19 cellular contexts compared by ENCODE assay signal in genomic region chr2:27710640-27711430, GRCh38. TPM values are rescaled to one million over a fixed set of nuclear protein-coding genes. Genes with fewer than 3 reads are reported as not detected.
DNase-seq lines count a peak whose midpoint lies in the region; ATAC-seq, FAIRE-seq and TF ChIP-seq lines count a peak whose summit lies in the region.
"Had no signal": no experiment of that assay in that cellular context is flagged by ENCODE, and none has a peak within 500 bp of the region (broad histone marks: within the 10 kb centered on the region; RNA-seq: fewer than 3 reads in every experiment).

No MANE protein-coding gene starts in this region.

- H3K27ac Mint-ChIP-seq in activated naive CD4-positive, alpha-beta T cell treated with anti-CD3 and anti-CD28 coated beads, Interleukin-2, amount 50 U/mL, for 72 hours: no peak overlapping the region

- no peak overlapping the region for H3K4me3 ChIP-seq in fibroblast of pulmonary artery (replicated peaks; ENCODE audit: low read depth, low read length)
- H3K4me3 ChIP-seq: upper lobe of left lung had no signal

- H3K36me3 Mint-ChIP-seq in activated naive CD4-positive, alpha-beta T cell treated with anti-CD3 and anti-CD28 coated beads, Interleukin-2, amount 50 U/mL, for 72 hours: no peaks in the 10 kb centered on the region

- no peak for TF ChIP-seq CTCF in fibroblast of pulmonary artery (IDR thresholded peaks at IDR 0.05; ENCODE audit: low read length, missing control alignments)

- FAIRE-seq in urothelium cell line (lab: Jason Lieb, UNC): no peak
- FAIRE-seq: GM19239, kidney had no signal

- DNase-seq in activated naive CD4-positive, alpha-beta T cell treated with anti-CD3 and anti-CD28 coated beads, Interleukin-2, amount 50 U/mL, for 72 hours (ENCODE audit: low spot score in 2 of 2): no peak
- DNase-seq in activated naive CD4-positive, alpha-beta T cell treated with anti-CD3 and anti-CD28 coated beads, Interleukin-2, amount 50 U/mL, for 16 hours: no peak
- DNase-seq in amniotic epithelial cell (ENCODE audit: low read depth) (peak; percentile 55), fibroblast of pulmonary artery (ENCODE audit: low read depth) (peak; percentile 82), urothelium cell line (ENCODE audit: low spot score) (peak; percentile 47), NCI-H187 (lab: John Stamatoyannopoulos, UW) (no peak), ureter (ENCODE audit: low spot score) (no peak)
- DNase-seq: activated gamma-delta T cell; DND-41; hippocampal formation; kidney; NCI-H1694; SIG-M5; stimulated activated CD4-positive, alpha-beta T cell treated with anti-CD3 and anti-CD28 coated beads, Interleukin-15, amount 100 ng/mL, for 24 hours; stimulated activated naive CD4-positive, alpha-beta T cell treated with Interleukin-2 at 50 U/mL for 16 hours; T-helper 2 cell had no signal

- ATAC-seq in activated naive CD4-positive, alpha-beta T cell treated with anti-CD3 and anti-CD28 coated beads, Interleukin-2, amount 50 U/mL, for 72 hours: peak; percentile 60 to 66
- ATAC-seq in GM21576 (IDR thresholded peaks at IDR 0.05; ENCODE audit: unreplicated experiment): no peak

- no peaks in the 10 kb centered on the region for H3K9me3 Mint-ChIP-seq in activated naive CD4-positive, alpha-beta T cell treated with anti-CD3 and anti-CD28 coated beads, Interleukin-2, amount 50 U/mL, for 72 hours

RNA-seq across cellular contexts. Expression of gene SLC4A1AP, which starts 47.1 kb away (rescaled TPM):
- 10 to 100 TPM; 23.9 to 28.1 TPM for total RNA-seq in activated naive CD4-positive, alpha-beta T cell treated with anti-CD3 and anti-CD28 coated beads, Interleukin-2, amount 50 U/mL, for 72 hours
- total RNA-seq in ureter: 19.7 TPM

RNA-seq across cellular contexts. Expression of gene SUPT7L, which starts 47.4 kb away (rescaled TPM):
- 10 to 100 TPM; 30.3 to 35.7 TPM for total RNA-seq in activated naive CD4-positive, alpha-beta T cell treated with anti-CD3 and anti-CD28 coated beads, Interleukin-2, amount 50 U/mL, for 72 hours
- 33.7 TPM for total RNA-seq in ureter

Comparison
In these comparisons a context has a peak if more than half of its experiments do, and no peak if none do; other contexts are left out.
1. DNase-seq: peak in amniotic epithelial cell (single experiment), fibroblast of pulmonary artery (single experiment) and urothelium cell line (single experiment); none in activated naive CD4-positive, alpha-beta T cell treated with anti-CD3 and anti-CD28 coated beads, Interleukin-2, amount 50 U/mL, for 72 hours (0 of 2), activated naive CD4-positive, alpha-beta T cell treated with anti-CD3 and anti-CD28 coated beads, Interleukin-2, amount 50 U/mL, for 16 hours (single experiment), NCI-H187 (0 of 2) and ureter (single experiment).